ENCODE assay signal across 18 cellular contexts in the genomic region with DNA sequence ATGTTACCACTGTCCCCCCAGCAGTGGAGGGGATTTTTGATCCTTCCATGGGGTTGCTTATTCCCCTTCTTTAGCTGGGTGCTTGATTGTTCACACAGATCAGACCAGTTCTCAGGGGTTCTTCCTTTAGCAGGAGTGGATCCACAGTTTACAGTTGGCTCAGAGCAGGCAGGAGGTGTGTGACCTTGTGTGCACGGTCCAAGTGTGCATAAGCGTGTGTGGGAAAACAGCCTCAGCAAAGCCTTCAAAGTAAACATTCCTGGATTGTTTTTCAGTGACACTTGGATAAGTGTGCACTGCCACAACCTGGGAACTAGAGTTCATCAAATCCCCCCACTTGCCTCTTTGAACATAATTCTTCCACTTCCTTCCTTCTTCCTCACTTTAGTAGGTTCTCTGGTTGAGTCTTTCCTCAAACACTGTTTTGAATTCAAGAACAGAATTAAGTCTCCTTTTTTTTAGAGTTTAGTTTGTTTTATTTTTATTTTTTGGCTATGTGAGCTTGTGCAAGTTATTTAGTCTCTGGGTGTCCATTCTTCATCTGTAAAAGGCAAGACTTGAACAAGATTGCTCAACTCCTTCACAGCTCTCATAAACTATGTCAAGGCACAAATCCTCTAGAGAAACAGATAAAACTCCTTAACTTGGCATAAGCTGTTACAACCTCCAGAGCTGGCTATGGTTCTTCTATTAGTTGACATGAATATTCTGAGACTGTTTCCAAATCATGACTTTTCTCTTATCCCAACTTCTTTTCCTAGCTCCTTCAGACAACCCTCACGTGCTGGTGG.
A peak's percentile ranks its signal among the peaks of the same experiment; 100 is the strongest.
DNase-seq lines count a peak whose midpoint lies in the region; ATAC-seq, FAIRE-seq and TF ChIP-seq lines count a peak whose summit lies in the region.
"Had no signal": no experiment of that assay in that cellular context is flagged by ENCODE, and none has a peak within 500 bp of the region (broad histone marks: within the 10 kb centered on the region; RNA-seq: fewer than 3 reads in every experiment).

No MANE protein-coding gene starts in this region.

- H3K27ac Mint-ChIP-seq in osteocyte (ENCODE audit: unreplicated experiment): peak overlapping the region; percentile 50
- H3K27ac Mint-ChIP-seq: activated CD4-positive, alpha-beta T cell treated with anti-CD3 and anti-CD28 coated beads, Interleukin-2, amount 10 ng/mL, durations not matched to agents 7 days and 5 days had no signal

- no peaks in the 10 kb centered on the region for H3K27me3 ChIP-seq in small intestine (ENCODE audit: control insufficient read depth in 2 of 2, insufficient read depth in 2 of 2, low read length in 2 of 2)
- H3K27me3 ChIP-seq: colonic mucosa, SJSA1, suprapubic skin had no signal

- 41 to 56% (median 54%) methylated on average over 3 of the region's 3 CpGs for WGBS in small intestine, 3 donors

- peak; percentile 80 for ATAC-seq in Right ventricle myocardium superior (ENCODE audit: poor library complexity)
- ATAC-seq in GM18502 (IDR thresholded peaks at IDR 0.05; ENCODE audit: poor library complexity, unreplicated experiment): no peak
- ATAC-seq: A549 had no signal

- no peak for DNase-seq in Right ventricle myocardium superior
- no peak for DNase-seq in cardiac septum (ENCODE audit: low spot score)
- peak; percentile 93 for DNase-seq in fibroblast of villous mesenchyme (ENCODE audit: low read depth)
- DNase-seq in osteocyte (ENCODE audit: extremely low spot score, unreplicated experiment): no peak
- no peak for DNase-seq in frontal cortex (ENCODE audit: low spot score in 2 of 2)
- no peak for DNase-seq in small intestine
- no peak for DNase-seq in mucosa of gallbladder (ENCODE audit: low spot score)
- DNase-seq: activated CD4-positive, alpha-beta T cell treated with anti-CD3 and anti-CD28 coated beads, Interleukin-2, amount 10 ng/mL, durations not matched to agents 7 days and 5 days; colonic mucosa; MM.1S; NCI-H2081 treated with DMSO at 0.1 percent for 48 hours; NCI-H526 treated with DMSO at 0.1 percent for 48 hours; stimulated activated CD4-positive, alpha-beta T cell treated with anti-CD3 and anti-CD28 coated beads, Interleukin-1b, Interleukin-23, amount 100 ng/mL, for 48 hours had no signal

- peaks cover 34% of the 10 kb centered on the region for H3K4me1 Mint-ChIP-seq in osteocyte (ENCODE audit: unreplicated experiment)
- H3K4me1 Mint-ChIP-seq: activated CD4-positive, alpha-beta T cell treated with anti-CD3 and anti-CD28 coated beads, Interleukin-2, amount 10 ng/mL, durations not matched to agents 7 days and 5 days had no signal

- no peak overlapping the region for H3K4me3 ChIP-seq in fibroblast of villous mesenchyme (ENCODE audit: low read depth, low read length)
- H3K4me3 ChIP-seq in small intestine (ENCODE audit: low read depth in 1 of 2, low read length in 2 of 2): no peak overlapping the region
- H3K4me3 ChIP-seq: A549, colonic mucosa, SJSA1, suprapubic skin had no signal

- no peaks in the 10 kb centered on the region for H3K9me3 ChIP-seq in small intestine (ENCODE audit: control insufficient read depth, low read depth)
- H3K9me3 ChIP-seq: A549, colonic mucosa, SJSA1, suprapubic skin had no signal

- H3K36me3 Mint-ChIP-seq in osteocyte (ENCODE audit: unreplicated experiment): peaks cover 37% of the 10 kb centered on the region

- H3K4me1 ChIP-seq in small intestine (ENCODE audit: control insufficient read depth in 2 of 2, insufficient read depth in 1 of 2, low read depth in 1 of 2, low read length in 1 of 2): no peaks in the 10 kb centered on the region
- H3K4me1 ChIP-seq: A549, colonic mucosa, suprapubic skin had no signal

- no peaks in the 10 kb centered on the region for H3K27me3 Mint-ChIP-seq in osteocyte (ENCODE audit: unreplicated experiment)

- no peaks in the 10 kb centered on the region for H3K9me3 Mint-ChIP-seq in osteocyte (ENCODE audit: unreplicated experiment)
- H3K9me3 Mint-ChIP-seq: activated CD4-positive, alpha-beta T cell treated with anti-CD3 and anti-CD28 coated beads, Interleukin-2, amount 10 ng/mL, durations not matched to agents 7 days and 5 days had no signal

- no peak overlapping the region for H3K27ac ChIP-seq in small intestine (ENCODE audit: low read depth in 1 of 2, low read length in 1 of 2)
- H3K27ac ChIP-seq: A549, colonic mucosa, suprapubic skin had no signal

- H3K4me3 Mint-ChIP-seq in osteocyte (ENCODE audit: unreplicated experiment): no peak overlapping the region
- H3K4me3 Mint-ChIP-seq: activated CD4-positive, alpha-beta T cell treated with anti-CD3 and anti-CD28 coated beads, Interleukin-2, amount 10 ng/mL, durations not matched to agents 7 days and 5 days had no signal

- FAIRE-seq in frontal cortex (lab: Jason Lieb, UNC) (no peak), small intestine (lab: Jason Lieb, UNC) (no peak)
- FAIRE-seq: A549, endothelial cell of umbilical vein had no signal

- H3K36me3 ChIP-seq in small intestine (ENCODE audit: control insufficient read depth in 2 of 2, insufficient read depth in 2 of 2, low read length in 2 of 2): peaks cover 0 to 3% of the 10 kb centered on the region in 2 donors
- H3K36me3 ChIP-seq: colonic mucosa had no signal

- TF ChIP-seq CTCF in fibroblast of villous mesenchyme (IDR thresholded peaks at IDR 0.05; ENCODE audit: insufficient read depth, low read depth, low read length) (no peak), osteocyte (IDR thresholded peaks at IDR 0.05) (no peak)

- intact Hi-C loops in Right ventricle myocardium superior (cut with DNase I): no loop called here
- intact Hi-C loops in cardiac septum (cut with DNase I): loop anchor here (5.0 to 10.0 kb wide), 2 partner anchors 92 to 479 kb away; no protein-coding TSS in a partner anchor
